In the genomic region with DNA sequence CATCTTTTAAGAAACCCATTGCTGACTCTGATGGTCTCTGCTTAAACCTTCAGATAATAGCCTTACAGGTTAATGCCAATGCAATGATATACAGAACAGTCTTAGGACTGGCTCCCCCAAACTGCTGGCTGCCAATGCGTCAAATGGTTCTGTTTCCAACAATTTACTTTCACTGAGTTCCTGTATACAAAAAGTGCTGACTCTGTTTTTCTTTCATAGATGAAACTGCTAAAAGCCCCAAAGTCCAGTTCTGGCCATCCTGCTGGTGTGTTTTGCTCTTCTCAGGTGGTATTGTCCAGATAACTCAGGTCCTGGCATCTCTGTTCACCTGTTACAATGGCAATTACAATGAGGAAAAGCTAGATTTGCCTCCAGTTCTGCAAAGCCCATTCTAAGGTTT, we compare ENCODE assay signal across 1 cellular context.
A peak's percentile ranks its signal among the peaks of the same experiment; 100 is the strongest.
TF ChIP-seq lines count a peak whose summit lies in the region.

No MANE protein-coding gene starts in this region.

TF ChIP-seq in HepG2, 621 proteins besides CTCF, POLR2A, EP300 and RAD21 (continued from another document):
- TF ChIP-seq ZNF562 (CRISPR knock-in tag; IDR thresholded peaks at IDR 0.05; ENCODE audit: borderline replicate concordance) (no peak), TCF7 (IDR thresholded peaks at IDR 0.05; ENCODE audit: low read depth) (no peak), ZNF703 (CRISPR knock-in tag; IDR thresholded peaks at IDR 0.05; ENCODE audit: borderline replicate concordance) (no peak), AHDC1 (CRISPR knock-in tag; IDR thresholded peaks at IDR 0.05; ENCODE audit: borderline replicate concordance) (no peak), NFE2L1 (CRISPR knock-in tag; IDR thresholded peaks at IDR 0.05; ENCODE audit: borderline replicate concordance) (no peak), PHB2 (IDR thresholded peaks at IDR 0.05; ENCODE audit: partially characterized antibody) (no peak), NAIF1 (CRISPR knock-in tag; IDR thresholded peaks at IDR 0.05; ENCODE audit: borderline replicate concordance) (no peak), REXO4 (CRISPR knock-in tag; IDR thresholded peaks at IDR 0.05; ENCODE audit: borderline replicate concordance) (no peak), MAFF (IDR thresholded peaks at IDR 0.05; ENCODE audit: low read depth, low read length) (peak; percentile 88), HOXA5 (CRISPR knock-in tag; IDR thresholded peaks at IDR 0.05) (no peak), ZNF564 (CRISPR knock-in tag; IDR thresholded peaks at IDR 0.05) (no peak)
